ENCODE assay signal across 1 cellular context in genomic region chr7:31791881-31792280, GRCh38.
TF ChIP-seq lines count a peak whose summit lies in the region.

No MANE protein-coding gene starts in this region.

TF ChIP-seq in IMR-90, 13 proteins besides CTCF, POLR2A, EP300 and RAD21:
- TF ChIP-seq FOS (IDR thresholded peaks at IDR 0.05; ENCODE audit: low read depth, low read length) (no peak), MAZ (IDR thresholded peaks at IDR 0.05; ENCODE audit: borderline replicate concordance, low read depth, low read length) (no peak)
